ENCODE assay signal across 11 cellular contexts in genomic region chr5:32298056-32298420, GRCh38. TPM values are rescaled to one million over a fixed set of nuclear protein-coding genes. Genes with fewer than 3 reads are reported as not detected.
A peak's percentile ranks its signal among the peaks of the same experiment; 100 is the strongest.
DNase-seq lines count a peak whose midpoint lies in the region; ATAC-seq and TF ChIP-seq lines count a peak whose summit lies in the region.
"Had no signal": no experiment of that assay in that cellular context is flagged by ENCODE, and none has a peak within 500 bp of the region (broad histone marks: within the 10 kb centered on the region; RNA-seq: fewer than 3 reads in every experiment).

No MANE protein-coding gene starts in this region.

- H3K27me3 Mint-ChIP-seq in H9 (ENCODE audit: low read depth): no peaks in the 10 kb centered on the region

- no peak overlapping the region for H3K23ac ChIP-seq in H9 (ENCODE audit: insufficient read length, low read depth, low read length)
- H3K23ac ChIP-seq in mesenchymal stem cell (ENCODE audit: low read length in 2 of 2): peak overlapping the region in 1 of 2 experiments; percentile 14

- H2AFZ ChIP-seq in H9 (ENCODE audit: low read length) (no peak overlapping the region), mesenchymal stem cell (ENCODE audit: low read depth, low read length) (no peak overlapping the region)
- H2AFZ ChIP-seq: parathyroid adenoma had no signal

- DNase-seq in GM12865 (ENCODE audit: low read depth) (peak; percentile 41), H9 (no peak), OCI-M1 (lab: John Stamatoyannopoulos, UW) (peak; percentile 67), mesenchymal stem cell (no peak), colonic mucosa (no peak), NCI-H69 (lab: John Stamatoyannopoulos, UW) (no peak), Kasumi-1 (lab: John Stamatoyannopoulos, UW) (no peak)
- DNase-seq: NCI-H2029 had no signal

- no peak overlapping the region for H3K4me3 ChIP-seq in GM12865 (ENCODE audit: low read depth, low read length)
- H3K4me3 ChIP-seq in mesenchymal stem cell (ENCODE audit: insufficient read depth in 1 of 2, low read depth in 1 of 2, low read length in 2 of 2): no peak overlapping the region
- no peak overlapping the region for H3K4me3 ChIP-seq in colonic mucosa

- no peaks in the 10 kb centered on the region for H3K9me3 ChIP-seq in H9 (ENCODE audit: control insufficient read depth, low read depth, low read length)
- no peaks in the 10 kb centered on the region for H3K9me3 ChIP-seq in mesenchymal stem cell (ENCODE audit: control insufficient read depth, low read length)
- H3K9me3 ChIP-seq in colonic mucosa: no peaks in the 10 kb centered on the region

- no peak overlapping the region for H3K27ac ChIP-seq in H9 (ENCODE audit: insufficient read length, low read depth, low read length)
- H3K27ac ChIP-seq in mesenchymal stem cell (ENCODE audit: low read length, poor library complexity, severe bottlenecking): no peak overlapping the region
- no peak overlapping the region for H3K27ac ChIP-seq in colonic mucosa
- H3K27ac ChIP-seq: parathyroid adenoma had no signal

- H3K4me2 ChIP-seq in H9 (ENCODE audit: insufficient read depth, insufficient read length, low read length): no peak overlapping the region
- no peak overlapping the region for H3K4me2 ChIP-seq in mesenchymal stem cell (ENCODE audit: low read length, poor library complexity, severe bottlenecking)

- TF ChIP-seq CTCF in GM12865 (IDR thresholded peaks at IDR 0.05; ENCODE audit: insufficient read depth, low read depth, low read length, missing control alignments) (no peak), H9 (conservative IDR thresholded peaks at IDR 0.05) (no peak), colonic mucosa (IDR thresholded peaks at IDR 0.05) (no peak)

- no peaks in the 10 kb centered on the region; a peak in 1 of 5 replicates for H3K9me3 Mint-ChIP-seq in H9
- H3K9me3 Mint-ChIP-seq: T-helper 1 cell treated with Interleukin-12 subunit alpha and Interleukin-12 subunit beta and Interleukin-4 antibody, amounts not matched to agents 30 μg/mL and 1 μg/mL, for 36 hours had no signal

- H3K79me2 ChIP-seq in H9 (ENCODE audit: insufficient read depth, low read length): peaks cover 24% of the 10 kb centered on the region; the same call in 1 of the 2 replicates

- no peaks in the 10 kb centered on the region for H3K27me3 ChIP-seq in H9 (ENCODE audit: insufficient read depth, low read length)
- no peaks in the 10 kb centered on the region for H3K27me3 ChIP-seq in mesenchymal stem cell (ENCODE audit: control insufficient read depth in 1 of 2, insufficient read depth in 1 of 2, low read length in 2 of 2)
- no peaks in the 10 kb centered on the region for H3K27me3 ChIP-seq in colonic mucosa

- no peak overlapping the region for H3T11ph ChIP-seq in H9 (ENCODE audit: low read length)

- H3K36me3 ChIP-seq in mesenchymal stem cell (ENCODE audit: control insufficient read depth in 1 of 2, insufficient read depth in 2 of 2, low read depth in 1 of 2, low read length in 2 of 2) (peaks cover 4 to 32% of the 10 kb centered on the region in 2 experiments), colonic mucosa (no peaks in the 10 kb centered on the region)

- H3K27ac Mint-ChIP-seq in H9: peak overlapping the region; percentile 84 to 87 (median 87)

- ATAC-seq in GM21360 (IDR thresholded peaks at IDR 0.05; ENCODE audit: unreplicated experiment): no peak

- H2BK5ac ChIP-seq in H9 (ENCODE audit: insufficient read length, low read length) (no peak overlapping the region), mesenchymal stem cell (ENCODE audit: low read depth, low read length, poor library complexity, severe bottlenecking) (no peak overlapping the region)

- H3K4ac ChIP-seq in H9 (ENCODE audit: low read depth, low read length) (no peak overlapping the region), mesenchymal stem cell (ENCODE audit: low read depth in 1 of 2, low read length in 2 of 2) (no peak overlapping the region)

- H2BK120ac ChIP-seq in H9 (ENCODE audit: low read depth, low read length, poor library complexity, severe bottlenecking) (no peak overlapping the region), mesenchymal stem cell (ENCODE audit: low read depth, low read length) (no peak overlapping the region)

- intact Hi-C loops in colonic mucosa (cut with DNase I): no loop called here

- peak overlapping the region in 1 of 2 experiments; percentile 27; a peak in 2 of 5 replicates for H3K4me3 Mint-ChIP-seq in H9
- H3K4me3 Mint-ChIP-seq: T-helper 1 cell treated with Interleukin-12 subunit alpha and Interleukin-12 subunit beta and Interleukin-4 antibody, amounts not matched to agents 30 μg/mL and 1 μg/mL, for 36 hours had no signal

- no peaks in the 10 kb centered on the region for H3K23me2 ChIP-seq in H9 (ENCODE audit: insufficient read length, low read depth, low read length, poor library complexity, severe bottlenecking)

- H3K14ac ChIP-seq in H9 (ENCODE audit: insufficient read depth, low read length): no peak overlapping the region
- peak overlapping the region in 1 of 2 experiments; percentile 35 for H3K14ac ChIP-seq in mesenchymal stem cell (ENCODE audit: low read length in 2 of 2)

- H4K91ac ChIP-seq in H9 (ENCODE audit: insufficient read length, low read depth, low read length) (no peak overlapping the region), mesenchymal stem cell (ENCODE audit: low read length) (no peak overlapping the region)

- no peak overlapping the region for H4K5ac ChIP-seq in H9 (ENCODE audit: insufficient read length, low read depth, low read length)

- H3K79me1 ChIP-seq in H9 (ENCODE audit: insufficient read depth, low read depth, low read length, poor library complexity, severe bottlenecking) (peaks cover 3% of the 10 kb centered on the region), mesenchymal stem cell (replicated peaks; ENCODE audit: low read length, poor library complexity, severe bottlenecking) (peaks cover 29% of the 10 kb centered on the region)

- no peak overlapping the region for H3K56ac ChIP-seq in H9 (ENCODE audit: insufficient read length, low read depth, low read length)

- H3K4me1 Mint-ChIP-seq in H9: peaks cover 33 to 45% of the 10 kb centered on the region in 2 experiments

- no peak overlapping the region for H2BK20ac ChIP-seq in H9 (ENCODE audit: low read depth, low read length, poor library complexity, severe bottlenecking)

- no peaks in the 10 kb centered on the region; the same call in 1 of the 2 replicates for H3K4me1 ChIP-seq in H9 (ENCODE audit: insufficient read depth, low read length)
- peaks cover 14% of the 10 kb centered on the region for H3K4me1 ChIP-seq in mesenchymal stem cell (ENCODE audit: control insufficient read depth, insufficient read depth, low read depth, low read length)
- peaks cover 7% of the 10 kb centered on the region for H3K4me1 ChIP-seq in colonic mucosa

- H4K8ac ChIP-seq in H9 (replicated peaks; ENCODE audit: insufficient read length, low read depth, low read length) (no peak overlapping the region), mesenchymal stem cell (ENCODE audit: low read length) (no peak overlapping the region)

- H2AK5ac ChIP-seq in H9 (ENCODE audit: insufficient read length, low read length): no peak overlapping the region
- peak overlapping the region; percentile 33 for H2AK5ac ChIP-seq in mesenchymal stem cell (ENCODE audit: low read length, severe bottlenecking)

- WGBS in H9 (ENCODE audit: extremely low coverage, insufficient read length, low lambda C conversion rate): no CpG with 5 or more reads among the region's 5 CpGs
- 88% methylated on average over 5 of the region's 5 CpGs for WGBS in mesenchymal stem cell

- H2BK12ac ChIP-seq in H9 (ENCODE audit: insufficient read length, low read depth, low read length) (no peak overlapping the region), mesenchymal stem cell (ENCODE audit: low read length in 2 of 2) (peak overlapping the region in 1 of 2 experiments; percentile 73)

- H4K20me1 ChIP-seq in H9 (ENCODE audit: control insufficient read depth, insufficient read depth, insufficient read length): no peaks in the 10 kb centered on the region

- H3K36me3 Mint-ChIP-seq in H9 (ENCODE audit: insufficient read depth in 1 of 3, low read depth in 3 of 3): peaks cover 24 to 36% (median 31%) of the 10 kb centered on the region in 3 experiments; a peak in 6 of 7 replicates

- no peak overlapping the region for H3K9ac ChIP-seq in H9 (ENCODE audit: extremely low read depth, insufficient read length, low read length)
- H3K9ac ChIP-seq in mesenchymal stem cell (ENCODE audit: low read length): no peak overlapping the region
- no peak overlapping the region for H3K9ac ChIP-seq in colonic mucosa (ENCODE audit: low read depth in 2 of 2, low read length in 2 of 2)
- H3K9ac ChIP-seq: parathyroid adenoma had no signal

- H3K18ac ChIP-seq in H9 (ENCODE audit: insufficient read length, low read depth, low read length) (no peak overlapping the region), mesenchymal stem cell (ENCODE audit: low read depth in 1 of 2, low read length in 2 of 2) (peak overlapping the region in 1 of 2 experiments; percentile 50)

- H2BK15ac ChIP-seq in H9 (ENCODE audit: low read depth, low read length) (no peak overlapping the region), mesenchymal stem cell (ENCODE audit: low read depth, poor library complexity, severe bottlenecking) (no peak overlapping the region)

RNA-seq across cellular contexts. Expression of gene MTMR12, which starts 14.7 kb away (rescaled TPM):
- 39.3 and 39.4 TPM in 2 replicates for total RNA-seq in H9 (2021)
- polyA plus RNA-seq in mesenchymal stem cell (2013, experiment 1 of 2): 11.1 TPM
- 11.7 TPM for polyA plus RNA-seq in mesenchymal stem cell (2013, experiment 2 of 2)
- total RNA-seq in colonic mucosa: 10 to 100 TPM; 23.2 to 23.8 TPM

Comparison
In these comparisons a context has a peak if more than half of its experiments do, and no peak if none do; other contexts are left out.
1. DNase-seq: peak in GM12865 (single experiment) and OCI-M1 (single experiment); none in H9 (single experiment), mesenchymal stem cell (single experiment), colonic mucosa (single experiment), NCI-H69 (single experiment) and Kasumi-1 (0 of 2).